Comparison of ENCODE assay signal across 29 cellular contexts in genomic region chr14:105388976-105389375, GRCh38. TPM values are rescaled to one million over a fixed set of nuclear protein-coding genes. Genes with fewer than 3 reads are reported as not detected.
A peak's percentile ranks its signal among the peaks of the same experiment; 100 is the strongest.
DNase-seq lines count a peak whose midpoint lies in the region; ATAC-seq and TF ChIP-seq lines count a peak whose summit lies in the region.
"Had no signal": no experiment of that assay in that cellular context is flagged by ENCODE, and none has a peak within 500 bp of the region (broad histone marks: within the 10 kb centered on the region; RNA-seq: fewer than 3 reads in every experiment).

No MANE protein-coding gene starts in this region.

- H3K9me3 ChIP-seq in HUES6 (ENCODE audit: control insufficient read depth, insufficient read depth, low read depth, low read length) (no peaks in the 10 kb centered on the region), mucosa of descending colon (no peaks in the 10 kb centered on the region), suprapubic skin (no peaks in the 10 kb centered on the region), ascending aorta (no peaks in the 10 kb centered on the region)
- H3K9me3 ChIP-seq: MG63 had no signal

- 0 out of 2 replicates have a peak overlapping the region, but pooled peaks have one; percentile 2 for H3K27ac ChIP-seq in HUES6 (ENCODE audit: low read depth, low read length)
- H3K27ac ChIP-seq in suprapubic skin, result peak overlapping the region; percentile 42
- H3K27ac ChIP-seq in ascending aorta, result no peak overlapping the region
- H3K27ac ChIP-seq: KMS-11 had no signal

- H3K4me3 ChIP-seq in HUES6 (ENCODE audit: low read depth, low read length), result no peak overlapping the region
- H3K4me3 ChIP-seq in mucosa of descending colon, result no peak overlapping the region
- no peak overlapping the region for H3K4me3 ChIP-seq in suprapubic skin
- H3K4me3 ChIP-seq in ascending aorta, result no peak overlapping the region
- H3K4me3 ChIP-seq: lung, MG63 had no signal

- H3K9ac ChIP-seq in HUES6 (ENCODE audit: low read length), result no peak overlapping the region
- H3K9ac ChIP-seq: KMS-11 had no signal

- intact Hi-C loops in mucosa of descending colon (cut with DNase I, micrococcal nuclease), result no loop called here
- intact Hi-C loops in ascending aorta (cut with DNase I), result no loop called here

- TF ChIP-seq POLR2A in suprapubic skin (IDR thresholded peaks at IDR 0.05), result no peak

- H3K9me3 Mint-ChIP-seq in chondrocyte (ENCODE audit: low read depth), result no peaks in the 10 kb centered on the region
- H3K9me3 Mint-ChIP-seq: activated T-cell treated with anti-CD3 and anti-CD28 coated beads, Interleukin-2, amount 50 U/mL, for 72 hours; HFFc6; natural killer cell treated with Interleukin-12 subunit alpha and Interleukin-12 subunit beta and Interleukin-15 and Interleukin-18, amount 100 ng/mL, for 72 hours; stimulated activated naive CD8-positive, alpha-beta T cell treated with anti-CD3 and anti-CD28 coated beads, Interleukin-15, amount 100 ng/mL, for 72 hours; T-cell; WTC11 had no signal

- ATAC-seq in mucosa of descending colon, result no peak
- no peak for ATAC-seq in HG03460 (IDR thresholded peaks at IDR 0.05; ENCODE audit: unreplicated experiment)
- ATAC-seq: activated T-cell treated with anti-CD3 and anti-CD28 coated beads, Interleukin-2, amount 50 U/mL, for 72 hours; esophagus mucosa; natural killer cell treated with Interleukin-12 subunit alpha and Interleukin-12 subunit beta and Interleukin-15 and Interleukin-18, amount 100 ng/mL, for 72 hours; stimulated activated naive CD8-positive, alpha-beta T cell treated with anti-CD3 and anti-CD28 coated beads, Interleukin-15, amount 100 ng/mL, for 72 hours; T-cell; WTC11 had no signal

- H3K36me3 ChIP-seq in HUES6 (ENCODE audit: control insufficient read depth, insufficient read depth, low read length), result peaks cover 35% of the 10 kb centered on the region
- H3K36me3 ChIP-seq in mucosa of descending colon (ENCODE audit: low read depth), result no peaks in the 10 kb centered on the region
- peaks cover 47% of the 10 kb centered on the region for H3K36me3 ChIP-seq in suprapubic skin
- peaks cover 27 to 33% of the 10 kb centered on the region in 2 donors for H3K36me3 ChIP-seq in ascending aorta
- H3K36me3 ChIP-seq: MG63 had no signal

- no peak for TF ChIP-seq EP300 in suprapubic skin (IDR thresholded peaks at IDR 0.05)

- no CpG with 5 or more reads among the region's 16 CpGs for WGBS in suprapubic skin

- H3K27ac Mint-ChIP-seq in chondrocyte (ENCODE audit: unreplicated experiment), result no peak overlapping the region
- H3K27ac Mint-ChIP-seq: activated T-cell treated with anti-CD3 and anti-CD28 coated beads, Interleukin-2, amount 50 U/mL, for 72 hours; HFFc6; natural killer cell treated with Interleukin-12 subunit alpha and Interleukin-12 subunit beta and Interleukin-15 and Interleukin-18, amount 100 ng/mL, for 72 hours; stimulated activated naive CD8-positive, alpha-beta T cell treated with anti-CD3 and anti-CD28 coated beads, Interleukin-15, amount 100 ng/mL, for 72 hours; T-cell; WTC11 had no signal

- H3K4me1 Mint-ChIP-seq in chondrocyte (ENCODE audit: low read depth), result no peaks in the 10 kb centered on the region
- H3K4me1 Mint-ChIP-seq: WTC11 had no signal

- H3K4me3 Mint-ChIP-seq in chondrocyte (ENCODE audit: unreplicated experiment), result no peak overlapping the region
- H3K4me3 Mint-ChIP-seq: activated T-cell treated with anti-CD3 and anti-CD28 coated beads, Interleukin-2, amount 50 U/mL, for 72 hours; HFFc6; natural killer cell treated with Interleukin-12 subunit alpha and Interleukin-12 subunit beta and Interleukin-15 and Interleukin-18, amount 100 ng/mL, for 72 hours; stimulated activated naive CD8-positive, alpha-beta T cell treated with anti-CD3 and anti-CD28 coated beads, Interleukin-15, amount 100 ng/mL, for 72 hours; T-cell; WTC11 had no signal

- H3K4me1 ChIP-seq in HUES6 (ENCODE audit: control insufficient read depth, insufficient read depth, low read length) (no peaks in the 10 kb centered on the region), mucosa of descending colon (ENCODE audit: low read depth) (no peaks in the 10 kb centered on the region), suprapubic skin (peaks cover 46% of the 10 kb centered on the region), ascending aorta (no peaks in the 10 kb centered on the region)

- H3K36me3 Mint-ChIP-seq in chondrocyte (ENCODE audit: low read depth), result peaks cover 6% of the 10 kb centered on the region
- H3K36me3 Mint-ChIP-seq: natural killer cell treated with Interleukin-12 subunit alpha and Interleukin-12 subunit beta and Interleukin-15 and Interleukin-18, amount 100 ng/mL, for 72 hours; T-cell; WTC11 had no signal

- H3K27me3 ChIP-seq in HUES6 (ENCODE audit: control insufficient read depth, insufficient read depth, low read length) (no peaks in the 10 kb centered on the region), suprapubic skin (no peaks in the 10 kb centered on the region), ascending aorta (no peaks in the 10 kb centered on the region)
- H3K27me3 ChIP-seq: MG63 had no signal

- DNase-seq in chondrocyte (ENCODE audit: low spot score) (peak; percentile 72), mucosa of descending colon (peak in 2 of 3 donors; percentile 21 to 49), suprapubic skin (ENCODE audit: low spot score in 2 of 2) (no peak), ascending aorta (ENCODE audit: low spot score in 2 of 2) (no peak)
- no peak for DNase-seq in activated naive CD4-positive, alpha-beta T cell treated with anti-CD3 and anti-CD28 coated beads, Interleukin-2, amount 50 U/mL, for 16 hours
- DNase-seq: activated CD4-positive, alpha-beta T cell treated with anti-CD3 and anti-CD28 coated beads, Interleukin-2, amount 50 U/mL, for 1 hour; activated naive CD4-positive, alpha-beta T cell; activated T-cell treated with anti-CD3 and anti-CD28 coated beads, Interleukin-2, amount 50 U/mL, for 72 hours; central memory CD4-positive, alpha-beta T cell; dermis blood vessel endothelial cell; DMS153; foreskin fibroblast; HFFc6; MG63; NCI-H1105; NCI-H187; NCI-H510A; stimulated activated CD4-positive, alpha-beta T cell treated with anti-CD3 and anti-CD28 coated beads, Interleukin-2, amount 100 ng/mL, for 48 hours; stimulated activated naive CD8-positive, alpha-beta T cell treated with anti-CD3 and anti-CD28 coated beads, Interleukin-15, amount 100 ng/mL, for 72 hours; T-cell; trophoblast cell had no signal

- no peaks in the 10 kb centered on the region for H3K27me3 Mint-ChIP-seq in chondrocyte (ENCODE audit: low read depth)
- H3K27me3 Mint-ChIP-seq: natural killer cell treated with Interleukin-12 subunit alpha and Interleukin-12 subunit beta and Interleukin-15 and Interleukin-18, amount 100 ng/mL, for 72 hours; stimulated activated naive CD8-positive, alpha-beta T cell treated with anti-CD3 and anti-CD28 coated beads, Interleukin-15, amount 100 ng/mL, for 72 hours; T-cell had no signal

- TF ChIP-seq CTCF in chondrocyte (IDR thresholded peaks at IDR 0.05), result no peak
- TF ChIP-seq CTCF in mucosa of descending colon (IDR thresholded peaks at IDR 0.05), result no peak
- no peak for TF ChIP-seq CTCF in suprapubic skin (IDR thresholded peaks at IDR 0.05)
- no peak for TF ChIP-seq CTCF in ascending aorta (IDR thresholded peaks at IDR 0.05)

RNA-seq across cellular contexts. Expression of gene TEX22, which starts 9.4 kb away (rescaled TPM):
- total RNA-seq in chondrocyte (0.60 to 2.9 TPM (median 2.2 TPM) in 3 replicates), mucosa of descending colon (1 to 10 TPM in 1 of 3 donors, under 1 TPM in 2; 0.84 to 2.0 (median 0.95) TPM), suprapubic skin (under 1 TPM in 1 of 4 donors, not detected in 3; 0.80 TPM), ascending aorta (not detected)
- total RNA-seq: RPMI7951 had no signal

RNA-seq across cellular contexts. Expression of gene MTA1, which starts 30.7 kb away (rescaled TPM):
- total RNA-seq in chondrocyte (83.6 to 91.9 TPM (median 85.1 TPM) in 3 replicates), mucosa of descending colon (100 to 1,000 TPM in 1 of 3 donors, 10 to 100 TPM in 2; 76.4 to 105 (median 79.7) TPM), suprapubic skin (100 to 1,000 TPM in 1 of 4 donors, 10 to 100 TPM in 3; 38.1 to 107 (median 59.5) TPM), ascending aorta (118 TPM)

Comparison
In these comparisons a context has a peak if more than half of its experiments do, and no peak if none do; other contexts are left out.
1. H3K27ac ChIP-seq: peak in HUES6 (single experiment) and suprapubic skin (single experiment); none in ascending aorta (0 of 2).
2. DNase-seq: peak in chondrocyte (single experiment) and mucosa of descending colon (2 of 3); none in suprapubic skin (0 of 2), ascending aorta (0 of 2) and activated naive CD4-positive, alpha-beta T cell treated with anti-CD3 and anti-CD28 coated beads, Interleukin-2, amount 50 U/mL, for 16 hours (single experiment).